In the genomic region with DNA sequence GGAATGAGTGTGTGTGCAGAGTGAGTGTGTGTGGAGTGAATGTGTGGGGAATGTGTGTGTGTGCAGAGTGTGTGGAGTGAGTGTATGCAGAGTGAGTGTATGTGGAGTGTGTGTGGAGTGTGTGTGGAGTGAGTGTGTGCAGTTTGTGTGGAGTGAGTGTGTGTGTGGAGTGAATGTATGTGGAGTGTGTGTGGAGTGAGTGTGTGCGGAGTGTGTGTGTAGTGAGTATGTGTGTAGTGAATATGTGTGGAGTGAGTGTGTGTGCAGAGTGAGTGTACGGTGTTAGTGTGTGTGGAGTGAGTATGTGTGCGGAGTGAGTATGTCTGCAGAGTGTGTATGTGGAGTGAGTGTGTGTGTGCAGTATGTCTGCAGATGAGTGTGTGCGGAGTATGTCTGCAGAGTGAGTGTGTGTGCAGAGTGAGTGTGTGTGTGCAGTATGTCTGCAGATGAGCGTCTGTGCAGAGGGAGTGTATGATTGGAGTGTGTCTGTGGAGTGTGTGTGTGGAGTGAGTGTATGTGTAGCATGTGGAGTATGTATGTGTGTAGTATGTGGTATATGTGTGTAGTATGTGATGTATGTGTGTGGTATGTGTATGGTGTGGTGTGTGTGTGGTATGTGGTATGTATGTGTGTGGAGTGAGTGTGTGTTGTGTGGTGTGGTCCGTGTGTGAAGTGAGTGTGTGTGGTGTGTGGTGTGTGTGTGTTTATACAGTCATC, we compare ENCODE assay signal across 1 cellular context.
A peak's percentile ranks its signal among the peaks of the same experiment; 100 is the strongest.
TF ChIP-seq lines count a peak whose summit lies in the region.

No MANE protein-coding gene starts in this region.

TF ChIP-seq in HEK293, 187 proteins besides CTCF, POLR2A, EP300 and RAD21 (continued from another document):
- TF ChIP-seq ZNF580 (tag by site-specific recombination; IDR thresholded peaks at IDR 0.05) (no peak), KLF1 (tag by site-specific recombination; IDR thresholded peaks at IDR 0.05) (no peak), ZNF707 (tag by site-specific recombination; IDR thresholded peaks at IDR 0.05) (peak; percentile 10; the same call in 1 of the 2 replicates), ZNF555 (tag by site-specific recombination; conservative IDR thresholded peaks at IDR 0.05) (no peak), ZNF133 (tag by site-specific recombination; IDR thresholded peaks at IDR 0.05) (no peak), MZF1 (tag by site-specific recombination; IDR thresholded peaks at IDR 0.05; ENCODE audit: borderline replicate concordance) (no peak), ZNF549 (tag by site-specific recombination; IDR thresholded peaks at IDR 0.05) (no peak), ZNF776 (tag by site-specific recombination; IDR thresholded peaks at IDR 0.05; ENCODE audit: borderline replicate concordance) (peak; percentile 65; the same call in 1 of the 2 replicates), ZNF324 (tag by site-specific recombination; IDR thresholded peaks at IDR 0.05) (no peak), ZSCAN4 (tag by site-specific recombination; IDR thresholded peaks at IDR 0.05) (peak; percentile 97), ZNF239 (tag by site-specific recombination; IDR thresholded peaks at IDR 0.05) (peak; percentile 45), ZNF423 (tag by site-specific recombination; IDR thresholded peaks at IDR 0.05) (no peak), ZBTB21 (tag by site-specific recombination; IDR thresholded peaks at IDR 0.05) (no peak), ZNF2 (tag by site-specific recombination; IDR thresholded peaks at IDR 0.05) (no peak), ZNF341 (tag by site-specific recombination; IDR thresholded peaks at IDR 0.05; ENCODE audit: low read depth) (no peak), ZNF514 (tag by site-specific recombination; IDR thresholded peaks at IDR 0.05) (no peak), ZNF626 (tag by site-specific recombination; IDR thresholded peaks at IDR 0.05) (no peak), ZNF175 (tag by site-specific recombination; IDR thresholded peaks at IDR 0.05) (peak; percentile 83), ZNF157 (tag by site-specific recombination; IDR thresholded peaks at IDR 0.05) (no peak), ZNF548 (tag by site-specific recombination; IDR thresholded peaks at IDR 0.05) (0 out of 2 replicates have a peak, but pooled peaks have one; percentile 26), GLI2 (tag by site-specific recombination; IDR thresholded peaks at IDR 0.05; ENCODE audit: borderline replicate concordance, low read depth) (no peak), KLF16 (tag by site-specific recombination; IDR thresholded peaks at IDR 0.05) (no peak), ZNF768 (tag by site-specific recombination; IDR thresholded peaks at IDR 0.05) (no peak), ZNF585B (tag by site-specific recombination; IDR thresholded peaks at IDR 0.05) (no peak), ZNF18 (tag by site-specific recombination; IDR thresholded peaks at IDR 0.05) (peak; percentile 68), OVOL3 (tag by site-specific recombination; IDR thresholded peaks at IDR 0.05) (no peak), ZNF692 (tag by site-specific recombination; IDR thresholded peaks at IDR 0.05) (no peak), SALL2 (tag by site-specific recombination; IDR thresholded peaks at IDR 0.05; ENCODE audit: borderline replicate concordance) (peak; percentile 20; the same call in 1 of the 2 replicates), ZNF302 (tag by site-specific recombination; IDR thresholded peaks at IDR 0.05; ENCODE audit: low read depth) (no peak)
- TF ChIP-seq, protein P1, sequence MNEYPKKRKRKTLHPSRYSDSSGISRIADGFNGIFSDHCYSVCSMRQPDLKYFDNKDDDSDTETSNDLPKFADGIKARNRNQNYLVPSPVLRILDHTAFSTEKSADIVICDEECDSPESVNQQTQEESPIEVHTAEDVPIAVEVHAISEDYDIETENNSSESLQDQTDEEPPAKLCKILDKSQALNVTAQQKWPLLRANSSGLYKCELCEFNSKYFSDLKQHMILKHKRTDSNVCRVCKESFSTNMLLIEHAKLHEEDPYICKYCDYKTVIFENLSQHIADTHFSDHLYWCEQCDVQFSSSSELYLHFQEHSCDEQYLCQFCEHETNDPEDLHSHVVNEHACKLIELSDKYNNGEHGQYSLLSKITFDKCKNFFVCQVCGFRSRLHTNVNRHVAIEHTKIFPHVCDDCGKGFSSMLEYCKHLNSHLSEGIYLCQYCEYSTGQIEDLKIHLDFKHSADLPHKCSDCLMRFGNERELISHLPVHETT (tag by site-specific recombination; IDR thresholded peaks at IDR 0.05): no peak
- TF ChIP-seq, protein P2, sequence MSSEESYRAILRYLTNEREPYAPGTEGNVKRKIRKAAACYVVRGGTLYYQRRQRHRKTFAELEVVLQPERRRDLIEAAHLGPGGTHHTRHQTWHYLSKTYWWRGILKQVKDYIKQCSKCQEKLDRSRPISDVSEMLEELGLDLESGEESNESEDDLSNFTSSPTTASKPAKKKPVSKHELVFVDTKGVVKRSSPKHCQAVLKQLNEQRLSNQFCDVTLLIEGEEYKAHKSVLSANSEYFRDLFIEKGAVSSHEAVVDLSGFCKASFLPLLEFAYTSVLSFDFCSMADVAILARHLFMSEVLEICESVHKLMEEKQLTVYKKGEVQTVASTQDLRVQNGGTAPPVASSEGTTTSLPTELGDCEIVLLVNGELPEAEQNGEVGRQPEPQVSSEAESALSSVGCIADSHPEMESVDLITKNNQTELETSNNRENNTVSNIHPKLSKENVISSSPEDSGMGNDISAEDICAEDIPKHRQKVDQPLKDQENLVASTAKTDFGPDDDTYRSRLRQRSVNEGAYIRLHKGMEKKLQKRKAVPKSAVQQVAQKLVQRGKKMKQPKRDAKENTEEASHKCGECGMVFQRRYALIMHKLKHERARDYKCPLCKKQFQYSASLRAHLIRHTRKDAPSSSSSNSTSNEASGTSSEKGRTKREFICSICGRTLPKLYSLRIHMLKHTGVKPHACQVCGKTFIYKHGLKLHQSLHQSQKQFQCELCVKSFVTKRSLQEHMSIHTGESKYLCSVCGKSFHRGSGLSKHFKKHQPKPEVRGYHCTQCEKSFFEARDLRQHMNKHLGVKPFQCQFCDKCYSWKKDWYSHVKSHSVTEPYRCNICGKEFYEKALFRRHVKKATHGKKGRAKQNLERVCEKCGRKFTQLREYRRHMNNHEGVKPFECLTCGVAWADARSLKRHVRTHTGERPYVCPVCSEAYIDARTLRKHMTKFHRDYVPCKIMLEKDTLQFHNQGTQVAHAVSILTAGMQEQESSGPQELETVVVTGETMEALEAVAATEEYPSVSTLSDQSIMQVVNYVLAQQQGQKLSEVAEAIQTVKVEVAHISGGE (tag by site-specific recombination; conservative IDR thresholded peaks at IDR 0.05; ENCODE audit: low read depth): no peak
- TF ChIP-seq, protein P3, sequence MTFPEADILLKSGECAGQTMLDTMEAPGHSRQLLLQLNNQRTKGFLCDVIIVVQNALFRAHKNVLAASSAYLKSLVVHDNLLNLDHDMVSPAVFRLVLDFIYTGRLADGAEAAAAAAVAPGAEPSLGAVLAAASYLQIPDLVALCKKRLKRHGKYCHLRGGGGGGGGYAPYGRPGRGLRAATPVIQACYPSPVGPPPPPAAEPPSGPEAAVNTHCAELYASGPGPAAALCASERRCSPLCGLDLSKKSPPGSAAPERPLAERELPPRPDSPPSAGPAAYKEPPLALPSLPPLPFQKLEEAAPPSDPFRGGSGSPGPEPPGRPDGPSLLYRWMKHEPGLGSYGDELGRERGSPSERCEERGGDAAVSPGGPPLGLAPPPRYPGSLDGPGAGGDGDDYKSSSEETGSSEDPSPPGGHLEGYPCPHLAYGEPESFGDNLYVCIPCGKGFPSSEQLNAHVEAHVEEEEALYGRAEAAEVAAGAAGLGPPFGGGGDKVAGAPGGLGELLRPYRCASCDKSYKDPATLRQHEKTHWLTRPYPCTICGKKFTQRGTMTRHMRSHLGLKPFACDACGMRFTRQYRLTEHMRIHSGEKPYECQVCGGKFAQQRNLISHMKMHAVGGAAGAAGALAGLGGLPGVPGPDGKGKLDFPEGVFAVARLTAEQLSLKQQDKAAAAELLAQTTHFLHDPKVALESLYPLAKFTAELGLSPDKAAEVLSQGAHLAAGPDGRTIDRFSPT (tag by site-specific recombination; IDR thresholded peaks at IDR 0.05): no peak
- TF ChIP-seq, protein P4, sequence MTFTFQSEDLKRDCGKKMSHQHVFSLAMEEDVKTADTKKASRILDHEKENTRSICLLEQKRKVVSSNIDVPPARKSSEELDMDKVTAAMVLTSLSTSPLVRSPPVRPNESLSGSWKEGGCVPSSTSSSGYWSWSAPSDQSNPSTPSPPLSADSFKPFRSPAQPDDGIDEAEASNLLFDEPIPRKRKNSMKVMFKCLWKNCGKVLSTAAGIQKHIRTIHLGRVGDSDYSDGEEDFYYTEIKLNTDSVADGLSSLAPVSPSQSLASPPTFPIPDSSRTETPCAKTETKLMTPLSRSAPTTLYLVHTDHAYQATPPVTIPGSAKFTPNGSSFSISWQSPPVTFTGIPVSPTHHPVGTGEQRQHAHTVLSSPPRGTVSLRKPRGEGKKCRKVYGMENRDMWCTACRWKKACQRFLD (tag by site-specific recombination; IDR thresholded peaks at IDR 0.05): no peak
- TF ChIP-seq, protein P5, sequence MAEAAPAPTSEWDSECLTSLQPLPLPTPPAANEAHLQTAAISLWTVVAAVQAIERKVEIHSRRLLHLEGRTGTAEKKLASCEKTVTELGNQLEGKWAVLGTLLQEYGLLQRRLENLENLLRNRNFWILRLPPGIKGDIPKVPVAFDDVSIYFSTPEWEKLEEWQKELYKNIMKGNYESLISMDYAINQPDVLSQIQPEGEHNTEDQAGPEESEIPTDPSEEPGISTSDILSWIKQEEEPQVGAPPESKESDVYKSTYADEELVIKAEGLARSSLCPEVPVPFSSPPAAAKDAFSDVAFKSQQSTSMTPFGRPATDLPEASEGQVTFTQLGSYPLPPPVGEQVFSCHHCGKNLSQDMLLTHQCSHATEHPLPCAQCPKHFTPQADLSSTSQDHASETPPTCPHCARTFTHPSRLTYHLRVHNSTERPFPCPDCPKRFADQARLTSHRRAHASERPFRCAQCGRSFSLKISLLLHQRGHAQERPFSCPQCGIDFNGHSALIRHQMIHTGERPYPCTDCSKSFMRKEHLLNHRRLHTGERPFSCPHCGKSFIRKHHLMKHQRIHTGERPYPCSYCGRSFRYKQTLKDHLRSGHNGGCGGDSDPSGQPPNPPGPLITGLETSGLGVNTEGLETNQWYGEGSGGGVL (tag by site-specific recombination; IDR thresholded peaks at IDR 0.05): 0 out of 2 replicates have a peak, but pooled peaks have one; percentile 15
